9 cellular contexts compared by ENCODE assay signal in genomic region chr21:44363278-44363677, GRCh38. TPM values are rescaled to one million over a fixed set of nuclear protein-coding genes. Genes with fewer than 3 reads are reported as not detected.
"Had no signal": no experiment of that assay in that cellular context is flagged by ENCODE, and none has a peak within 500 bp of the region (broad histone marks: within the 10 kb centered on the region; RNA-seq: fewer than 3 reads in every experiment).

No MANE protein-coding gene starts in this region.

- H3K9me3 ChIP-seq: HAP-1 had no signal

- H3K9ac ChIP-seq: GM23248, KMS-11 had no signal

- H3K4me3 ChIP-seq: GM23248, HAP-1 had no signal

- H3K27ac ChIP-seq: GM23248, KMS-11 had no signal

- H3K36me3 ChIP-seq: HAP-1 had no signal

- H3K4me2 ChIP-seq: KMS-11 had no signal

- ATAC-seq: HCT116 had no signal

- DNase-seq: GM23248, GOT3, H7, HFFc6, Karpas-422, KBM-7 had no signal

- H3K4me1 ChIP-seq: HAP-1 had no signal

RNA-seq across cellular contexts. Expression of gene TRPM2, which starts 9.9 kb away (rescaled TPM):
- polyA plus RNA-seq: GM23248 had no signal
